1 cellular context compared by ENCODE assay signal in genomic region chr4:49287893-49288292, GRCh38.
TF ChIP-seq lines count a peak whose summit lies in the region.

No MANE protein-coding gene starts in this region.

TF ChIP-seq in K562, 482 proteins besides CTCF, POLR2A, EP300 and RAD21 (continued from another document):
- TF ChIP-seq STAT6 (CRISPR knock-in tag; IDR thresholded peaks at IDR 0.05) (0 out of 2 replicates have a peak, but pooled peaks have one; percentile 33), CC2D1A (IDR thresholded peaks at IDR 0.05) (peak; percentile 23; the same call in 1 of the 2 replicates), DMBX1 (CRISPR knock-in tag; IDR thresholded peaks at IDR 0.05; ENCODE audit: borderline replicate concordance) (peak; percentile 45; the same call in 1 of the 2 replicates)
